ENCODE assay signal across 1 cellular context in the genomic region with DNA sequence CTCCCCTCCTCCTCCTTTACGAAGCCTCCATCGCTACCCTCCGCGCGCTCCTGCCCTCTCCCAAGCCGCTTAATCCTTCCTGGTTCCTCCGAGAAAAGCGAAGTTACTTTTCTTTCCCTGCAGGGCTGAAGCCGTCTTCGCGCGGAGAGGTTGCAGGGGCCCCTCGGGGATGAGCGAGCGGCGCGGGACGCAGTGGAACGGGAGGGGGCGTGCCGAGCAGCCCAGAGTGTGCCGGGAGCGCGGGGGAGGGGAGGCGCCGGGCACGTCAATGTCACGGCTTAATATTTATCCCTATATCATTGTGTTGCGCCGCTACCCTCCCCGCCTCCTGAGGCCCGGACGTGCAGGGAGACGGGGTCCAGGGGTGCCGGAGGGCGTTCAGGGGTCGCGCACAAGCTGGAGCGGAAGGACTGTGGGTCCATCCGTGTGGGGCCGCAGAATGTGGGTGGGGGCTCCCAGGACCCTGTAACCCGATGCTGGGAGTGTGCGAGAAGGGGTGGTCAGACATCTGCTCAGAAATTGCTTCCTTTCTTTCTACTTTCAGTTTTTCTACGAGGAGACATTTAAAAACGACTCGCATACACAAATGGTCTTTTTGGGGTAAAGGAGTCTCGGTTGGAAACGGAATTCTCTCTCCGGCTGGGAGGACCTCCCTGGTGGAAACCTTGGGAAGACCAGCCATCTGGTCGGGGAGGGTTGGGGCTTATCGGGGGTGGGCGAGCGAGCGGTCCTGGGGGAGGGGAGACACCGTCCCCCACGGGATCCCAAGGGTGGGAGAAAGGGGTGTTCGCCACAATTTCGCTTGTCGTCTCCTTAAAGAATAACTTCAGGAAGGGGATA.
A peak's percentile ranks its signal among the peaks of the same experiment; 100 is the strongest.
TF ChIP-seq lines count a peak whose summit lies in the region.

No MANE protein-coding gene starts in this region.

TF ChIP-seq in HEK293, 187 proteins besides CTCF, POLR2A, EP300 and RAD21 (continued from another document):
- TF ChIP-seq BCL11B (tag by site-specific recombination; IDR thresholded peaks at IDR 0.05; ENCODE audit: low read depth) (peak; percentile 60; the same call in 1 of the 2 replicates), SP3 (tag by site-specific recombination; IDR thresholded peaks at IDR 0.05) (peak; percentile 26; the same call in 1 of the 2 replicates), ZNF148 (tag by site-specific recombination; IDR thresholded peaks at IDR 0.05; ENCODE audit: borderline replicate concordance) (no peak), ZBTB7A (tag by site-specific recombination; IDR thresholded peaks at IDR 0.05; ENCODE audit: low read depth) (peak; percentile 44; the same call in 1 of the 2 replicates), ZNF302 (tag by site-specific recombination; IDR thresholded peaks at IDR 0.05; ENCODE audit: low read depth) (no peak), ZNF610 (tag by site-specific recombination; IDR thresholded peaks at IDR 0.05; ENCODE audit: borderline replicate concordance) (no peak), ZBTB6 (tag by site-specific recombination; IDR thresholded peaks at IDR 0.05) (no peak), ZNF501 (tag by site-specific recombination; IDR thresholded peaks at IDR 0.05) (0 out of 2 replicates have a peak, but pooled peaks have one; percentile 21), WT1 (tag by site-specific recombination; IDR thresholded peaks at IDR 0.05) (peak; percentile 75), INSM2 (tag by site-specific recombination; IDR thresholded peaks at IDR 0.05) (no peak), ZFHX2 (tag by site-specific recombination; conservative IDR thresholded peaks at IDR 0.05) (peak; percentile 75), ZNF660 (tag by site-specific recombination; IDR thresholded peaks at IDR 0.05) (no peak)
- TF ChIP-seq, protein P1, sequence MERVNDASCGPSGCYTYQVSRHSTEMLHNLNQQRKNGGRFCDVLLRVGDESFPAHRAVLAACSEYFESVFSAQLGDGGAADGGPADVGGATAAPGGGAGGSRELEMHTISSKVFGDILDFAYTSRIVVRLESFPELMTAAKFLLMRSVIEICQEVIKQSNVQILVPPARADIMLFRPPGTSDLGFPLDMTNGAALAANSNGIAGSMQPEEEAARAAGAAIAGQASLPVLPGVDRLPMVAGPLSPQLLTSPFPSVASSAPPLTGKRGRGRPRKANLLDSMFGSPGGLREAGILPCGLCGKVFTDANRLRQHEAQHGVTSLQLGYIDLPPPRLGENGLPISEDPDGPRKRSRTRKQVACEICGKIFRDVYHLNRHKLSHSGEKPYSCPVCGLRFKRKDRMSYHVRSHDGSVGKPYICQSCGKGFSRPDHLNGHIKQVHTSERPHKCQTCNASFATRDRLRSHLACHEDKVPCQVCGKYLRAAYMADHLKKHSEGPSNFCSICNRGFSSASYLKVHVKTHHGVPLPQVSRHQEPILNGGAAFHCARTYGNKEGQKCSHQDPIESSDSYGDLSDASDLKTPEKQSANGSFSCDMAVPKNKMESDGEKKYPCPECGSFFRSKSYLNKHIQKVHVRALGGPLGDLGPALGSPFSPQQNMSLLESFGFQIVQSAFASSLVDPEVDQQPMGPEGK (tag by site-specific recombination; IDR thresholded peaks at IDR 0.05), result peak; percentile 92
- TF ChIP-seq, protein P2, sequence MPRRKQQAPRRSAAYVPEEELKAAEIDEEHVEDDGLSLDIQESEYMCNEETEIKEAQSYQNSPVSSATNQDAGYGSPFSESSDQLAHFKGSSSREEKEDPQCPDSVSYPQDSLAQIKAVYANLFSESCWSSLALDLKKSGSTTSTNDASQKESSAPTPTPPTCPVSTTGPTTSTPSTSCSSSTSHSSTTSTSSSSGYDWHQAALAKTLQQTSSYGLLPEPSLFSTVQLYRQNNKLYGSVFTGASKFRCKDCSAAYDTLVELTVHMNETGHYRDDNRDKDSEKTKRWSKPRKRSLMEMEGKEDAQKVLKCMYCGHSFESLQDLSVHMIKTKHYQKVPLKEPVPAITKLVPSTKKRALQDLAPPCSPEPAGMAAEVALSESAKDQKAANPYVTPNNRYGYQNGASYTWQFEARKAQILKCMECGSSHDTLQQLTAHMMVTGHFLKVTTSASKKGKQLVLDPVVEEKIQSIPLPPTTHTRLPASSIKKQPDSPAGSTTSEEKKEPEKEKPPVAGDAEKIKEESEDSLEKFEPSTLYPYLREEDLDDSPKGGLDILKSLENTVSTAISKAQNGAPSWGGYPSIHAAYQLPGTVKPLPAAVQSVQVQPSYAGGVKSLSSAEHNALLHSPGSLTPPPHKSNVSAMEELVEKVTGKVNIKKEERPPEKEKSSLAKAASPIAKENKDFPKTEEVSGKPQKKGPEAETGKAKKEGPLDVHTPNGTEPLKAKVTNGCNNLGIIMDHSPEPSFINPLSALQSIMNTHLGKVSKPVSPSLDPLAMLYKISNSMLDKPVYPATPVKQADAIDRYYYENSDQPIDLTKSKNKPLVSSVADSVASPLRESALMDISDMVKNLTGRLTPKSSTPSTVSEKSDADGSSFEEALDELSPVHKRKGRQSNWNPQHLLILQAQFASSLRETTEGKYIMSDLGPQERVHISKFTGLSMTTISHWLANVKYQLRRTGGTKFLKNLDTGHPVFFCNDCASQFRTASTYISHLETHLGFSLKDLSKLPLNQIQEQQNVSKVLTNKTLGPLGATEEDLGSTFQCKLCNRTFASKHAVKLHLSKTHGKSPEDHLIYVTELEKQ (tag by site-specific recombination; IDR thresholded peaks at IDR 0.05; ENCODE audit: borderline replicate concordance), result no peak
- TF ChIP-seq, protein P3, sequence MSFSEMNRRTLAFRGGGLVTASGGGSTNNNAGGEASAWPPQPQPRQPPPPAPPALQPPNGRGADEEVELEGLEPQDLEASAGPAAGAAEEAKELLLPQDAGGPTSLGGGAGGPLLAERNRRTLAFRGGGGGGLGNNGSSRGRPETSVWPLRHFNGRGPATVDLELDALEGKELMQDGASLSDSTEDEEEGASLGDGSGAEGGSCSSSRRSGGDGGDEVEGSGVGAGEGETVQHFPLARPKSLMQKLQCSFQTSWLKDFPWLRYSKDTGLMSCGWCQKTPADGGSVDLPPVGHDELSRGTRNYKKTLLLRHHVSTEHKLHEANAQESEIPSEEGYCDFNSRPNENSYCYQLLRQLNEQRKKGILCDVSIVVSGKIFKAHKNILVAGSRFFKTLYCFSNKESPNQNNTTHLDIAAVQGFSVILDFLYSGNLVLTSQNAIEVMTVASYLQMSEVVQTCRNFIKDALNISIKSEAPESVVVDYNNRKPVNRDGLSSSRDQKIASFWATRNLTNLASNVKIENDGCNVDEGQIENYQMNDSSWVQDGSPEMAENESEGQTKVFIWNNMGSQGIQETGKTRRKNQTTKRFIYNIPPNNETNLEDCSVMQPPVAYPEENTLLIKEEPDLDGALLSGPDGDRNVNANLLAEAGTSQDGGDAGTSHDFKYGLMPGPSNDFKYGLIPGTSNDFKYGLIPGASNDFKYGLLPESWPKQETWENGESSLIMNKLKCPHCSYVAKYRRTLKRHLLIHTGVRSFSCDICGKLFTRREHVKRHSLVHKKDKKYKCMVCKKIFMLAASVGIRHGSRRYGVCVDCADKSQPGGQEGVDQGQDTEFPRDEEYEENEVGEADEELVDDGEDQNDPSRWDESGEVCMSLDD (tag by site-specific recombination; IDR thresholded peaks at IDR 0.05), result peak; percentile 83
- TF ChIP-seq, protein P4, sequence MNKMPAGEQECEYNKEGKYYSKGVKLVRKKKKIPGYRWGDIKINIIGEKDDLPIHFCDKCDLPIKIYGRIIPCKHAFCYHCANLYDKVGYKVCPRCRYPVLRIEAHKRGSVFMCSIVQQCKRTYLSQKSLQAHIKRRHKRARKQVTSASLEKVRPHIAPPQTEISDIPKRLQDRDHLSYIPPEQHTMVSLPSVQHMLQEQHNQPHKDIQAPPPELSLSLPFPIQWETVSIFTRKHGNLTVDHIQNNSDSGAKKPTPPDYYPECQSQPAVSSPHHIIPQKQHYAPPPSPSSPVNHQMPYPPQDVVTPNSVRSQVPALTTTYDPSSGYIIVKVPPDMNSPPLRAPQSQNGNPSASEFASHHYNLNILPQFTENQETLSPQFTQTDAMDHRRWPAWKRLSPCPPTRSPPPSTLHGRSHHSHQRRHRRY (tag by site-specific recombination; IDR thresholded peaks at IDR 0.05), result no peak
